1 cellular context compared by ENCODE assay signal in the genomic region with DNA sequence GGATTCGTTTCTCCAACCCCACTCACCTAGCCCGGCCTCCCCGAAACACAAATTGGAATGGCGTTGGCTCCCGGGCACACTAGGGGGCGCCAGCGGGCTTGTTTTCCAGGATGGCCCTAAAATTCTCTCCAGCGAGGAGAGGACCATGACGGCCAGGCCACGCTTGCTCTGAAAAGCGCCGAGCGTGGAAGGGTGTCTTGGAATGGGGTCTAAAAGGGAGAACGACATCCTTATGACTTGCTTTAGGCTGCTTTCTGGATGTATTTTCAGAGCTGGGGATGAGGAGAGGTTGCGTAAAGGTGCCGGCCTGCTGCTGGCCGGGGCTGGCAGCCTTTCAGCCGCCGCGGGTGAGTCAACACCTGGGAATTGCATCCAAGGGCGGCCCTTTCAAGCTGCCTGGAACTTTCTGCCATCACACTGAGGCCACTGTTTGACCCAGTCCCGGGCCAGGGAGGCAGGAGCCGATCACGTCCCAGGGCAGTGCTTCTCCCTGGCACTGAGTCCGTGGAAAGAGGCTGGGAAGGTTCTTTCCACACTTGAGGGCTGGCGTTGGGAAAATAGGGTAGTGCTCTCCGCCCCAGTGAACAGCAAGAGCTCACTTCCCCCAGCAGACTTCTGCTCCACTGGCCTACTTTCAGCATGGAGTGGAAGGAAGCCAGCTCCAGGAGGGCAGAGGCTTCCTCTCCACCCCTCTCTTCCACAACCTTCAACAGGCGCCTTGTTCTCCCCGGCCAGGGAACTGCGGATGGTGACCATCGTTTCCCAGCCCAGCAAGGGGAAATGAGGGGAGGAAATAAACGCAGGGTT.
TF ChIP-seq lines count a peak whose summit lies in the region.

No MANE protein-coding gene starts in this region.

TF ChIP-seq in HepG2, 621 proteins besides CTCF, POLR2A, EP300 and RAD21 (continued from another document and continues in another):
- TF ChIP-seq, protein P1, sequence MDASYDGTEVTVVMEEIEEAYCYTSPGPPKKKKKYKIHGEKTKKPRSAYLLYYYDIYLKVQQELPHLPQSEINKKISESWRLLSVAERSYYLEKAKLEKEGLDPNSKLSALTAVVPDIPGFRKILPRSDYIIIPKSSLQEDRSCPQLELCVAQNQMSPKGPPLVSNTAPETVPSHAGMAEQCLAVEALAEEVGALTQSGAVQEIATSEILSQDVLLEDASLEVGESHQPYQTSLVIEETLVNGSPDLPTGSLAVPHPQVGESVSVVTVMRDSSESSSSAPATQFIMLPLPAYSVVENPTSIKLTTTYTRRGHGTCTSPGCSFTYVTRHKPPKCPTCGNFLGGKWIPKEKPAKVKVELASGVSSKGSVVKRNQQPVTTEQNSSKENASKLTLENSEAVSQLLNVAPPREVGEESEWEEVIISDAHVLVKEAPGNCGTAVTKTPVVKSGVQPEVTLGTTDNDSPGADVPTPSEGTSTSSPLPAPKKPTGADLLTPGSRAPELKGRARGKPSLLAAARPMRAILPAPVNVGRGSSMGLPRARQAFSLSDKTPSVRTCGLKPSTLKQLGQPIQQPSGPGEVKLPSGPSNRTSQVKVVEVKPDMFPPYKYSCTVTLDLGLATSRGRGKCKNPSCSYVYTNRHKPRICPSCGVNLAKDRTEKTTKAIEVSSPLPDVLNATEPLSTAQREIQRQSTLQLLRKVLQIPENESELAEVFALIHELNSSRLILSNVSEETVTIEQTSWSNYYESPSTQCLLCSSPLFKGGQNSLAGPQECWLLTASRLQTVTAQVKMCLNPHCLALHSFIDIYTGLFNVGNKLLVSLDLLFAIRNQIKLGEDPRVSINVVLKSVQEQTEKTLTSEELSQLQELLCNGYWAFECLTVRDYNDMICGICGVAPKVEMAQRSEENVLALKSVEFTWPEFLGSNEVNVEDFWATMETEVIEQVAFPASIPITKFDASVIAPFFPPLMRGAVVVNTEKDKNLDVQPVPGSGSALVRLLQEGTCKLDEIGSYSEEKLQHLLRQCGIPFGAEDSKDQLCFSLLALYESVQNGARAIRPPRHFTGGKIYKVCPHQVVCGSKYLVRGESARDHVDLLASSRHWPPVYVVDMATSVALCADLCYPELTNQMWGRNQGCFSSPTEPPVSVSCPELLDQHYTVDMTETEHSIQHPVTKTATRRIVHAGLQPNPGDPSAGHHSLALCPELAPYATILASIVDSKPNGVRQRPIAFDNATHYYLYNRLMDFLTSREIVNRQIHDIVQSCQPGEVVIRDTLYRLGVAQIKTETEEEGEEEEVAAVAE (CRISPR knock-in tag; IDR thresholded peaks at IDR 0.05; ENCODE audit: borderline replicate concordance): no peak
- peak; percentile 45; the same call in 1 of the 2 replicates for TF ChIP-seq ZNF564 (CRISPR knock-in tag; IDR thresholded peaks at IDR 0.05)
- no peak for TF ChIP-seq SP1 (IDR thresholded peaks at IDR 0.05)
- TF ChIP-seq SP1 (CRISPR knock-in tag; IDR thresholded peaks at IDR 0.05): peak; percentile 39; the same call in 1 of the 2 replicates
- peak; percentile 95 for TF ChIP-seq XRCC5 (optimal IDR thresholded peaks at IDR 0.05; ENCODE audit: low read length)
- 0 out of 2 replicates have a peak, but pooled peaks have one; percentile 20 for TF ChIP-seq ZSCAN29 (CRISPR knock-in tag; conservative IDR thresholded peaks at IDR 0.05)
- TF ChIP-seq ETV5 (CRISPR knock-in tag; IDR thresholded peaks at IDR 0.05; ENCODE audit: borderline replicate concordance): peak; percentile 67; the same call in 1 of the 2 replicates
- TF ChIP-seq ZNF672 (CRISPR knock-in tag; IDR thresholded peaks at IDR 0.05): no peak
- TF ChIP-seq NR2F2 (IDR thresholded peaks at IDR 0.05; ENCODE audit: borderline replicate concordance, low read depth): no peak; the same call in 1 of the 2 replicates
- TF ChIP-seq ZNF660 (CRISPR knock-in tag; IDR thresholded peaks at IDR 0.05; ENCODE audit: borderline replicate concordance, low read depth): no peak
- no peak for TF ChIP-seq HOXA9 (CRISPR knock-in tag; IDR thresholded peaks at IDR 0.05; ENCODE audit: borderline replicate concordance)
- TF ChIP-seq ZNF782 (CRISPR knock-in tag; IDR thresholded peaks at IDR 0.05; ENCODE audit: borderline replicate concordance): 0 out of 2 replicates have a peak, but pooled peaks have one; percentile 47
- TF ChIP-seq, protein P2, sequence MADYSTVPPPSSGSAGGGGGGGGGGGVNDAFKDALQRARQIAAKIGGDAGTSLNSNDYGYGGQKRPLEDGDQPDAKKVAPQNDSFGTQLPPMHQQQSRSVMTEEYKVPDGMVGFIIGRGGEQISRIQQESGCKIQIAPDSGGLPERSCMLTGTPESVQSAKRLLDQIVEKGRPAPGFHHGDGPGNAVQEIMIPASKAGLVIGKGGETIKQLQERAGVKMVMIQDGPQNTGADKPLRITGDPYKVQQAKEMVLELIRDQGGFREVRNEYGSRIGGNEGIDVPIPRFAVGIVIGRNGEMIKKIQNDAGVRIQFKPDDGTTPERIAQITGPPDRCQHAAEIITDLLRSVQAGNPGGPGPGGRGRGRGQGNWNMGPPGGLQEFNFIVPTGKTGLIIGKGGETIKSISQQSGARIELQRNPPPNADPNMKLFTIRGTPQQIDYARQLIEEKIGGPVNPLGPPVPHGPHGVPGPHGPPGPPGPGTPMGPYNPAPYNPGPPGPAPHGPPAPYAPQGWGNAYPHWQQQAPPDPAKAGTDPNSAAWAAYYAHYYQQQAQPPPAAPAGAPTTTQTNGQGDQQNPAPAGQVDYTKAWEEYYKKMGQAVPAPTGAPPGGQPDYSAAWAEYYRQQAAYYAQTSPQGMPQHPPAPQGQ (CRISPR knock-in tag; IDR thresholded peaks at IDR 0.05; ENCODE audit: borderline replicate concordance): no peak
- TF ChIP-seq SIN3B (IDR thresholded peaks at IDR 0.05; ENCODE audit: low read length): no peak; the same call in 1 of the 2 replicates
- no peak for TF ChIP-seq NCOA5 (CRISPR knock-in tag; IDR thresholded peaks at IDR 0.05)
- no peak; the same call in 1 of the 2 replicates for TF ChIP-seq ZIK1 (CRISPR knock-in tag; IDR thresholded peaks at IDR 0.05; ENCODE audit: borderline replicate concordance, low read depth)
- no peak for TF ChIP-seq KLF13 (CRISPR knock-in tag; IDR thresholded peaks at IDR 0.05)
- TF ChIP-seq ZNF776 (CRISPR knock-in tag; IDR thresholded peaks at IDR 0.05): no peak
- TF ChIP-seq ZSCAN12 (CRISPR knock-in tag; IDR thresholded peaks at IDR 0.05): no peak
- TF ChIP-seq, protein P3, sequence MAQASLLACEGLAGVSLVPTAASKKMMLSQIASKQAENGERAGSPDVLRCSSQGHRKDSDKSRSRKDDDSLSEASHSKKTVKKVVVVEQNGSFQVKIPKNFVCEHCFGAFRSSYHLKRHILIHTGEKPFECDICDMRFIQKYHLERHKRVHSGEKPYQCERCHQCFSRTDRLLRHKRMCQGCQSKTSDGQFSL (CRISPR knock-in tag; IDR thresholded peaks at IDR 0.05): no peak
- TF ChIP-seq, protein P4, sequence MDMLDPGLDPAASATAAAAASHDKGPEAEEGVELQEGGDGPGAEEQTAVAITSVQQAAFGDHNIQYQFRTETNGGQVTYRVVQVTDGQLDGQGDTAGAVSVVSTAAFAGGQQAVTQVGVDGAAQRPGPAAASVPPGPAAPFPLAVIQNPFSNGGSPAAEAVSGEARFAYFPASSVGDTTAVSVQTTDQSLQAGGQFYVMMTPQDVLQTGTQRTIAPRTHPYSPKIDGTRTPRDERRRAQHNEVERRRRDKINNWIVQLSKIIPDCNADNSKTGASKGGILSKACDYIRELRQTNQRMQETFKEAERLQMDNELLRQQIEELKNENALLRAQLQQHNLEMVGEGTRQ (IDR thresholded peaks at IDR 0.05; ENCODE audit: low read depth, low read length): no peak
- TF ChIP-seq, protein P4 (CRISPR knock-in tag; IDR thresholded peaks at IDR 0.05; ENCODE audit: borderline replicate concordance): no peak
- TF ChIP-seq, protein P5, sequence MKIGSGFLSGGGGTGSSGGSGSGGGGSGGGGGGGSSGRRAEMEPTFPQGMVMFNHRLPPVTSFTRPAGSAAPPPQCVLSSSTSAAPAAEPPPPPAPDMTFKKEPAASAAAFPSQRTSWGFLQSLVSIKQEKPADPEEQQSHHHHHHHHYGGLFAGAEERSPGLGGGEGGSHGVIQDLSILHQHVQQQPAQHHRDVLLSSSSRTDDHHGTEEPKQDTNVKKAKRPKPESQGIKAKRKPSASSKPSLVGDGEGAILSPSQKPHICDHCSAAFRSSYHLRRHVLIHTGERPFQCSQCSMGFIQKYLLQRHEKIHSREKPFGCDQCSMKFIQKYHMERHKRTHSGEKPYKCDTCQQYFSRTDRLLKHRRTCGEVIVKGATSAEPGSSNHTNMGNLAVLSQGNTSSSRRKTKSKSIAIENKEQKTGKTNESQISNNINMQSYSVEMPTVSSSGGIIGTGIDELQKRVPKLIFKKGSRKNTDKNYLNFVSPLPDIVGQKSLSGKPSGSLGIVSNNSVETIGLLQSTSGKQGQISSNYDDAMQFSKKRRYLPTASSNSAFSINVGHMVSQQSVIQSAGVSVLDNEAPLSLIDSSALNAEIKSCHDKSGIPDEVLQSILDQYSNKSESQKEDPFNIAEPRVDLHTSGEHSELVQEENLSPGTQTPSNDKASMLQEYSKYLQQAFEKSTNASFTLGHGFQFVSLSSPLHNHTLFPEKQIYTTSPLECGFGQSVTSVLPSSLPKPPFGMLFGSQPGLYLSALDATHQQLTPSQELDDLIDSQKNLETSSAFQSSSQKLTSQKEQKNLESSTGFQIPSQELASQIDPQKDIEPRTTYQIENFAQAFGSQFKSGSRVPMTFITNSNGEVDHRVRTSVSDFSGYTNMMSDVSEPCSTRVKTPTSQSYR (CRISPR knock-in tag; IDR thresholded peaks at IDR 0.05; ENCODE audit: borderline replicate concordance): peak; percentile 37; the same call in 1 of the 2 replicates
- no peak for TF ChIP-seq RBAK (CRISPR knock-in tag; IDR thresholded peaks at IDR 0.05)
- TF ChIP-seq, protein P6, sequence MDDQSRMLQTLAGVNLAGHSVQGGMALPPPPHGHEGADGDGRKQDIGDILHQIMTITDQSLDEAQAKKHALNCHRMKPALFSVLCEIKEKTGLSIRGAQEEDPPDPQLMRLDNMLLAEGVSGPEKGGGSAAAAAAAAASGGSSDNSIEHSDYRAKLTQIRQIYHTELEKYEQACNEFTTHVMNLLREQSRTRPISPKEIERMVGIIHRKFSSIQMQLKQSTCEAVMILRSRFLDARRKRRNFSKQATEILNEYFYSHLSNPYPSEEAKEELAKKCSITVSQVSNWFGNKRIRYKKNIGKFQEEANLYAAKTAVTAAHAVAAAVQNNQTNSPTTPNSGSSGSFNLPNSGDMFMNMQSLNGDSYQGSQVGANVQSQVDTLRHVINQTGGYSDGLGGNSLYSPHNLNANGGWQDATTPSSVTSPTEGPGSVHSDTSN (CRISPR knock-in tag; IDR thresholded peaks at IDR 0.05; ENCODE audit: borderline replicate concordance): no peak
- no peak; the same call in 1 of the 2 replicates for TF ChIP-seq ZNF792 (CRISPR knock-in tag; IDR thresholded peaks at IDR 0.05)
- peak; percentile 63; the same call in 1 of the 2 replicates for TF ChIP-seq MXD4 (CRISPR knock-in tag; IDR thresholded peaks at IDR 0.05)
- TF ChIP-seq ZNF382 (CRISPR knock-in tag; IDR thresholded peaks at IDR 0.05; ENCODE audit: borderline replicate concordance): no peak
- TF ChIP-seq, protein P7, sequence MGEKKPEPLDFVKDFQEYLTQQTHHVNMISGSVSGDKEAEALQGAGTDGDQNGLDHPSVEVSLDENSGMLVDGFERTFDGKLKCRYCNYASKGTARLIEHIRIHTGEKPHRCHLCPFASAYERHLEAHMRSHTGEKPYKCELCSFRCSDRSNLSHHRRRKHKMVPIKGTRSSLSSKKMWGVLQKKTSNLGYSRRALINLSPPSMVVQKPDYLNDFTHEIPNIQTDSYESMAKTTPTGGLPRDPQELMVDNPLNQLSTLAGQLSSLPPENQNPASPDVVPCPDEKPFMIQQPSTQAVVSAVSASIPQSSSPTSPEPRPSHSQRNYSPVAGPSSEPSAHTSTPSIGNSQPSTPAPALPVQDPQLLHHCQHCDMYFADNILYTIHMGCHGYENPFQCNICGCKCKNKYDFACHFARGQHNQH (CRISPR knock-in tag; IDR thresholded peaks at IDR 0.05): peak; percentile 56
- TF ChIP-seq CEBPB (IDR thresholded peaks at IDR 0.05; ENCODE audit: borderline replicate concordance, low read depth, low read length): peak; percentile 92
- TF ChIP-seq, protein P8, sequence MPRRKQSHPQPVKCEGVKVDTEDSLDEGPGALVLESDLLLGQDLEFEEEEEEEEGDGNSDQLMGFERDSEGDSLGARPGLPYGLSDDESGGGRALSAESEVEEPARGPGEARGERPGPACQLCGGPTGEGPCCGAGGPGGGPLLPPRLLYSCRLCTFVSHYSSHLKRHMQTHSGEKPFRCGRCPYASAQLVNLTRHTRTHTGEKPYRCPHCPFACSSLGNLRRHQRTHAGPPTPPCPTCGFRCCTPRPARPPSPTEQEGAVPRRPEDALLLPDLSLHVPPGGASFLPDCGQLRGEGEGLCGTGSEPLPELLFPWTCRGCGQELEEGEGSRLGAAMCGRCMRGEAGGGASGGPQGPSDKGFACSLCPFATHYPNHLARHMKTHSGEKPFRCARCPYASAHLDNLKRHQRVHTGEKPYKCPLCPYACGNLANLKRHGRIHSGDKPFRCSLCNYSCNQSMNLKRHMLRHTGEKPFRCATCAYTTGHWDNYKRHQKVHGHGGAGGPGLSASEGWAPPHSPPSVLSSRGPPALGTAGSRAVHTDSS (CRISPR knock-in tag; conservative IDR thresholded peaks at IDR 0.05): no peak
- TF ChIP-seq NFE2L2 (IDR thresholded peaks at IDR 0.05; ENCODE audit: low read length): no peak
- peak; percentile 72; the same call in 1 of the 2 replicates for TF ChIP-seq ZNF232 (CRISPR knock-in tag; IDR thresholded peaks at IDR 0.05; ENCODE audit: borderline replicate concordance)
- no peak for TF ChIP-seq ZNF354B (CRISPR knock-in tag; IDR thresholded peaks at IDR 0.05)
- TF ChIP-seq HNRNPLL (IDR thresholded peaks at IDR 0.05; ENCODE audit: low read depth, low read length, poor library complexity, severe bottlenecking): peak; percentile 52
- peak; percentile 77 for TF ChIP-seq ZMYM4 (CRISPR knock-in tag; IDR thresholded peaks at IDR 0.05)
